In genomic region chr1:245858683-245859509, GRCh38 we compare ENCODE assay signal across 15 cellular contexts.
DNase-seq lines count a peak whose midpoint lies in the region; ATAC-seq, FAIRE-seq and TF ChIP-seq lines count a peak whose summit lies in the region.
"Had no signal": no experiment of that assay in that cellular context is flagged by ENCODE, and none has a peak within 500 bp of the region (broad histone marks: within the 10 kb centered on the region; RNA-seq: fewer than 3 reads in every experiment).

No MANE protein-coding gene starts in this region.

- no peak overlapping the region for H2BK20ac ChIP-seq in H1 (ENCODE audit: low read length)

- no peaks in the 10 kb centered on the region for H3K9me3 ChIP-seq in breast epithelium
- no peaks in the 10 kb centered on the region for H3K9me3 ChIP-seq in H1 (ENCODE audit: insufficient read depth in 2 of 2, low read depth in 1 of 2, low read length in 1 of 2)
- no peaks in the 10 kb centered on the region for H3K9me3 ChIP-seq in upper lobe of right lung
- H3K9me3 ChIP-seq: right atrium auricular region had no signal

- no peak overlapping the region for H3K18ac ChIP-seq in H1 (ENCODE audit: extremely low read depth, low read length)

- no peaks in the 10 kb centered on the region for H3K4me1 ChIP-seq in breast epithelium
- peaks cover 0 to 4% (median 3%) of the 10 kb centered on the region in 4 experiments; a peak in 5 of 7 replicates for H3K4me1 ChIP-seq in H1 (replicated peaks in 1 of 4; ENCODE audit: control insufficient read depth in 3 of 4, insufficient read depth in 4 of 4, low read length in 3 of 4)
- H3K4me1 ChIP-seq in upper lobe of right lung: peaks cover 15% of the 10 kb centered on the region

- peaks cover 20% of the 10 kb centered on the region for H3K4me1 Mint-ChIP-seq in MCF 10A (ENCODE audit: insufficient read depth, unreplicated experiment)
- H3K4me1 Mint-ChIP-seq: activated CD4-positive, alpha-beta T cell treated with anti-CD3 and anti-CD28 coated beads, Interleukin-2, amount 10 ng/mL, durations not matched to agents 7 days and 5 days; activated naive CD8-positive, alpha-beta T cell treated with anti-CD3 and anti-CD28 coated beads for 36 hours had no signal

- no peaks in the 10 kb centered on the region for H3K79me1 ChIP-seq in H1 (ENCODE audit: low read depth, low read length)

- WGBS in H1 (ENCODE audit: extremely low coverage in 1 of 2, insufficient coverage in 1 of 2, insufficient read length in 1 of 2, insufficient replicate concordance in 2 of 2, low coverage in 1 of 2, low lambda C conversion rate in 2 of 2, missing lambda C conversion rate in 1 of 2), 2 experiments: 78% methylated on average over 7 of the region's 7 CpGs; no CpG with 5 or more reads in 1 of the 2 experiments

- H3K36me3 ChIP-seq in breast epithelium (no peaks in the 10 kb centered on the region), H1 (ENCODE audit: control insufficient read depth in 2 of 4, insufficient read depth in 4 of 4, low read length in 3 of 4) (peaks cover 0 to 2% (median 0%) of the 10 kb centered on the region in 4 experiments; a peak in 1 of 8 replicates), upper lobe of right lung (peaks cover 9% of the 10 kb centered on the region)
- H3K36me3 ChIP-seq: right atrium auricular region had no signal

- no peaks in the 10 kb centered on the region for H3K27me3 Mint-ChIP-seq in MCF 10A (ENCODE audit: insufficient read depth, unreplicated experiment)
- H3K27me3 Mint-ChIP-seq: activated CD4-positive, alpha-beta T cell treated with anti-CD3 and anti-CD28 coated beads, Interleukin-2, amount 10 ng/mL, durations not matched to agents 7 days and 5 days; activated naive CD8-positive, alpha-beta T cell treated with anti-CD3 and anti-CD28 coated beads for 36 hours; CD4-positive, alpha-beta T cell had no signal

- no peak overlapping the region for H3K14ac ChIP-seq in H1 (ENCODE audit: insufficient read length)

- no peak overlapping the region for H4K8ac ChIP-seq in H1 (ENCODE audit: extremely low read depth, insufficient read depth, low read length)

- H2BK12ac ChIP-seq in H1 (ENCODE audit: low read depth, low read length): no peak overlapping the region

- no peaks in the 10 kb centered on the region for H4K20me1 ChIP-seq in H1 (replicated peaks in 1 of 2; ENCODE audit: control insufficient read depth in 1 of 2, insufficient read depth in 2 of 2, low read length in 2 of 2)

- no peak overlapping the region for H3K56ac ChIP-seq in H1 (replicated peaks; ENCODE audit: insufficient read length, low read depth, low read length)

- H3K27ac ChIP-seq in breast epithelium: no peak overlapping the region
- H3K27ac ChIP-seq in H1 (ENCODE audit: low read depth, low read length): no peak overlapping the region
- peak overlapping the region; percentile 42 for H3K27ac ChIP-seq in upper lobe of right lung
- H3K27ac ChIP-seq: right atrium auricular region had no signal

- H3K79me2 ChIP-seq in H1 (ENCODE audit: control insufficient read depth in 1 of 2, insufficient read depth in 2 of 2, low read length in 2 of 2): no peaks in the 10 kb centered on the region

- H2BK120ac ChIP-seq in H1 (replicated peaks; ENCODE audit: low read depth, low read length): no peak overlapping the region

- CTCF ChIA-PET in MCF 10A (lab: Yijun Ruan, JAX) (interaction anchor here (0.5 to 1.6 kb wide), 21 partner anchors 10 to 706 kb away, joined by 3 to 17 read pairs (median 3); no protein-coding TSS in a partner anchor), H1 (lab: Charles Lee; ENCODE audit: partially characterized antibody) (interaction anchor here (0.6 to 4.5 kb wide), 17 partner anchors 10 to 709 kb away, joined by 3 to 25 read pairs (median 3); no protein-coding TSS in a partner anchor)

- TF ChIP-seq EP300 in H1 (IDR thresholded peaks at IDR 0.05; ENCODE audit: borderline replicate concordance in 1 of 2, low read depth in 2 of 2, low read length in 2 of 2): no peak

- TF ChIP-seq RAD21 in H1 (IDR thresholded peaks at IDR 0.05 in 1 of 2, conservative IDR thresholded peaks at IDR 0.05 in 1 of 2; ENCODE audit: low read depth in 2 of 2, low read length in 2 of 2): peak in 1 of 2 experiments; percentile 29; a peak in 2 of 4 replicates

- H3K4ac ChIP-seq in H1 (replicated peaks; ENCODE audit: insufficient read length, low read depth, low read length): no peak overlapping the region

- H3K27me3 ChIP-seq in breast epithelium (no peaks in the 10 kb centered on the region), H1 (replicated peaks in 1 of 4; ENCODE audit: control insufficient read depth in 3 of 4, extremely low read depth in 1 of 4, insufficient read depth in 3 of 4, low read length in 3 of 4) (no peaks in the 10 kb centered on the region), upper lobe of right lung (no peaks in the 10 kb centered on the region)
- H3K27me3 ChIP-seq: right atrium auricular region had no signal

- no peak overlapping the region for H2AK5ac ChIP-seq in H1 (ENCODE audit: low read depth, low read length)

- H3K27ac Mint-ChIP-seq in MCF 10A (ENCODE audit: low read depth, unreplicated experiment): no peak overlapping the region
- H3K27ac Mint-ChIP-seq: activated CD4-positive, alpha-beta T cell treated with anti-CD3 and anti-CD28 coated beads, Interleukin-2, amount 10 ng/mL, durations not matched to agents 7 days and 5 days; activated naive CD8-positive, alpha-beta T cell treated with anti-CD3 and anti-CD28 coated beads for 36 hours; CD4-positive, alpha-beta T cell had no signal

- H3K9me3 Mint-ChIP-seq in MCF 10A (ENCODE audit: unreplicated experiment): peaks cover 10% of the 10 kb centered on the region
- H3K9me3 Mint-ChIP-seq: activated CD4-positive, alpha-beta T cell treated with anti-CD3 and anti-CD28 coated beads, Interleukin-2, amount 10 ng/mL, durations not matched to agents 7 days and 5 days had no signal

- POLR2A ChIA-PET in MCF 10A (lab: Yijun Ruan, JAX) (no interaction called here), H1 (lab: Charles Lee; ENCODE audit: partially characterized antibody) (no interaction called here)

- no peak overlapping the region for H4K5ac ChIP-seq in H1 (ENCODE audit: insufficient read length, low read depth, low read length)

- no peaks in the 10 kb centered on the region for H3K23me2 ChIP-seq in H1 (ENCODE audit: low read depth, low read length)

- DNase-seq in MCF 10A (ENCODE audit: unreplicated experiment): peak; percentile 30
- no peak for DNase-seq in breast epithelium (ENCODE audit: low spot score in 2 of 2)
- peak; percentile 33 for DNase-seq in NCI-H69 (lab: John Stamatoyannopoulos, UW)
- DNase-seq in H1 (ENCODE audit: low read depth in 1 of 2, low spot score in 2 of 2): no peak
- DNase-seq in upper lobe of right lung: no peak
- DNase-seq in inferior parietal cortex (ENCODE audit: extremely low spot score): no peak
- DNase-seq in activated CD4-positive, CD25-positive, alpha-beta regulatory T cell treated with anti-CD3 and anti-CD28 coated beads, Interleukin-2, amount 50 U/mL, for 72 hours: no peak
- DNase-seq: activated CD4-positive, alpha-beta T cell treated with anti-CD3 and anti-CD28 coated beads, Interleukin-2, amount 10 ng/mL, durations not matched to agents 7 days and 5 days; activated naive CD8-positive, alpha-beta T cell treated with anti-CD3 and anti-CD28 coated beads for 36 hours; CD4-positive, alpha-beta T cell had no signal

- TF ChIP-seq CTCF in MCF 10A (IDR thresholded peaks at IDR 0.05; ENCODE audit: unreplicated experiment) (no peak), breast epithelium (IDR thresholded peaks at IDR 0.05) (no peak), H1 (IDR thresholded peaks at IDR 0.05; ENCODE audit: control extremely low read depth in 1 of 3, insufficient read depth in 1 of 3, low read depth in 1 of 3, low read length in 3 of 3) (peak in 2 of 3 experiments; percentile 17 to 30; a peak in 2 of 4 replicates), upper lobe of right lung (IDR thresholded peaks at IDR 0.05) (peak; percentile 12)

- FAIRE-seq in H1 (lab: Jason Lieb, UNC): no peak
- FAIRE-seq: urothelium cell line had no signal

- no peak overlapping the region for H3K4me3 Mint-ChIP-seq in MCF 10A (ENCODE audit: unreplicated experiment)
- H3K4me3 Mint-ChIP-seq: activated CD4-positive, alpha-beta T cell treated with anti-CD3 and anti-CD28 coated beads, Interleukin-2, amount 10 ng/mL, durations not matched to agents 7 days and 5 days; activated naive CD8-positive, alpha-beta T cell treated with anti-CD3 and anti-CD28 coated beads for 36 hours; CD4-positive, alpha-beta T cell had no signal

- ATAC-seq in upper lobe of right lung: no peak
- ATAC-seq in HG02759 (IDR thresholded peaks at IDR 0.05; ENCODE audit: unreplicated experiment): no peak
- ATAC-seq: Right ventricle myocardium inferior had no signal

- no peak overlapping the region for H2AFZ ChIP-seq in H1 (ENCODE audit: low read length)

- no TSS peak for BruUV-seq in MCF 10A (replicated peaks; lab: Mats Ljungman, UMichigan)

- no peaks in the 10 kb centered on the region for H3K36me3 Mint-ChIP-seq in MCF 10A (ENCODE audit: insufficient read depth, unreplicated experiment)

- H3K4me2 ChIP-seq in H1 (ENCODE audit: insufficient read depth in 1 of 2, low read depth in 2 of 2, low read length in 2 of 2): no peak overlapping the region

- no peak overlapping the region for H3K23ac ChIP-seq in H1 (ENCODE audit: insufficient read length)

- H2BK5ac ChIP-seq in H1 (ENCODE audit: low read depth, low read length): no peak overlapping the region

- H3K4me3 ChIP-seq in breast epithelium (no peak overlapping the region), H1 (ENCODE audit: extremely low read depth in 1 of 4, insufficient read depth in 2 of 4, low read depth in 3 of 4, low read length in 4 of 4) (no peak overlapping the region), upper lobe of right lung (peak overlapping the region; percentile 14)
- H3K4me3 ChIP-seq: lung, right atrium auricular region had no signal

- intact Hi-C loops in MCF 10A (cut with micrococcal nuclease) (no loop called here), breast epithelium (cut with DNase I; ENCODE audit: low total_unique reads) (no loop called here), upper lobe of right lung (cut with DNase I) (no loop called here)

- H4K91ac ChIP-seq in H1 (replicated peaks; ENCODE audit: insufficient read length, low read length): no peak overlapping the region

- H3K9ac ChIP-seq in H1 (replicated peaks in 1 of 4; ENCODE audit: extremely low read depth in 1 of 4, low read depth in 3 of 4, low read length in 3 of 4): no peak overlapping the region

- no peak for TF ChIP-seq POLR2A in breast epithelium (IDR thresholded peaks at IDR 0.05)
- no peak for TF ChIP-seq POLR2A in H1 (IDR thresholded peaks at IDR 0.05; ENCODE audit: control extremely low read depth in 1 of 2, low read depth in 2 of 2, low read length in 2 of 2)

- no peak overlapping the region for H2BK15ac ChIP-seq in H1 (ENCODE audit: low read length)

TF ChIP-seq in H1, 55 proteins besides CTCF, POLR2A, EP300 and RAD21 (continues in another document):
- TF ChIP-seq TEAD4 (IDR thresholded peaks at IDR 0.05; ENCODE audit: low read depth, low read length) (no peak), TAF1 (IDR thresholded peaks at IDR 0.05; ENCODE audit: low read depth, low read length) (no peak), NANOG (IDR thresholded peaks at IDR 0.05; ENCODE audit: insufficient read depth, low read depth, low read length, poor library complexity, severe bottlenecking) (no peak), SP2 (IDR thresholded peaks at IDR 0.05; ENCODE audit: low read length) (no peak), KDM5A (IDR thresholded peaks at IDR 0.05; ENCODE audit: low read length) (no peak), ZNF274 (IDR thresholded peaks at IDR 0.05; ENCODE audit: borderline replicate concordance, extremely low read depth, low read length) (no peak)

Comparison
In these comparisons a context has a peak if more than half of its experiments do, and no peak if none do; other contexts are left out.
1. DNase-seq: peak in MCF 10A (single experiment) and NCI-H69 (single experiment); none in breast epithelium (0 of 2), H1 (0 of 2), upper lobe of right lung (single experiment), inferior parietal cortex (single experiment) and activated CD4-positive, CD25-positive, alpha-beta regulatory T cell treated with anti-CD3 and anti-CD28 coated beads, Interleukin-2, amount 50 U/mL, for 72 hours (single experiment).
2. CTCF ChIP-seq: peak in H1 (2 of 3) and upper lobe of right lung (single experiment); none in MCF 10A (single experiment) and breast epithelium (0 of 3).